ENCODE assay signal across 21 cellular contexts in genomic region chr16:28161626-28162025, GRCh38. TPM values are rescaled to one million over a fixed set of nuclear protein-coding genes. Genes with fewer than 3 reads are reported as not detected.
A peak's percentile ranks its signal among the peaks of the same experiment; 100 is the strongest.
DNase-seq lines count a peak whose midpoint lies in the region; ATAC-seq and TF ChIP-seq lines count a peak whose summit lies in the region.
"Had no signal": no experiment of that assay in that cellular context is flagged by ENCODE, and none has a peak within 500 bp of the region (broad histone marks: within the 10 kb centered on the region; RNA-seq: fewer than 3 reads in every experiment).

No MANE protein-coding gene starts in this region.

- no peaks in the 10 kb centered on the region for H3K27me3 Mint-ChIP-seq in activated T-cell treated with anti-CD3 and anti-CD28 coated beads, Interleukin-2, amount 50 U/mL, for 72 hours (ENCODE audit: low read depth)
- H3K27me3 Mint-ChIP-seq in chondrocyte (ENCODE audit: low read depth): no peaks in the 10 kb centered on the region

- peak overlapping the region; percentile 23 for H3K27ac Mint-ChIP-seq in activated T-cell treated with anti-CD3 and anti-CD28 coated beads, Interleukin-2, amount 50 U/mL, for 72 hours
- H3K27ac Mint-ChIP-seq in chondrocyte (ENCODE audit: unreplicated experiment): peak overlapping the region; percentile 96
- peak overlapping the region; percentile 50 for H3K27ac Mint-ChIP-seq in stimulated activated effector memory CD8-positive, alpha-beta T cell treated with anti-CD3 and anti-CD28 coated beads, Interleukin-12 subunit alpha, Interleukin-12 subunit beta, amount 100 ng/mL, for 72 hours
- H3K27ac Mint-ChIP-seq: activated CD8-positive, alpha-beta T cell treated with anti-CD3 and anti-CD28 coated beads, Interleukin-2, amount 10 ng/mL, durations not matched to agents 7 days and 5 days; nephron had no signal

- H3K27ac ChIP-seq in VCaP: peak overlapping the region; percentile 44; the same call in 1 of the 2 replicates
- H3K27ac ChIP-seq: breast epithelium, gastrocnemius medialis, parathyroid adenoma, PC-9, sigmoid colon, thoracic aorta had no signal

- H3K4me3 Mint-ChIP-seq in activated T-cell treated with anti-CD3 and anti-CD28 coated beads, Interleukin-2, amount 50 U/mL, for 72 hours: no peak overlapping the region
- H3K4me3 Mint-ChIP-seq in chondrocyte (ENCODE audit: unreplicated experiment): no peak overlapping the region
- no peak overlapping the region for H3K4me3 Mint-ChIP-seq in stimulated activated effector memory CD8-positive, alpha-beta T cell treated with anti-CD3 and anti-CD28 coated beads, Interleukin-12 subunit alpha, Interleukin-12 subunit beta, amount 100 ng/mL, for 72 hours
- H3K4me3 Mint-ChIP-seq: activated CD8-positive, alpha-beta T cell treated with anti-CD3 and anti-CD28 coated beads, Interleukin-2, amount 10 ng/mL, durations not matched to agents 7 days and 5 days; nephron had no signal

- TF ChIP-seq CTCF in VCaP (conservative IDR thresholded peaks at IDR 0.05) (no peak), chondrocyte (IDR thresholded peaks at IDR 0.05) (no peak)

- peaks cover 80% of the 10 kb centered on the region for H3K4me1 Mint-ChIP-seq in activated T-cell treated with anti-CD3 and anti-CD28 coated beads, Interleukin-2, amount 50 U/mL, for 72 hours (ENCODE audit: low read depth)
- H3K4me1 Mint-ChIP-seq in chondrocyte (ENCODE audit: low read depth): peaks cover 61% of the 10 kb centered on the region
- peaks cover 54% of the 10 kb centered on the region for H3K4me1 Mint-ChIP-seq in stimulated activated effector memory CD8-positive, alpha-beta T cell treated with anti-CD3 and anti-CD28 coated beads, Interleukin-12 subunit alpha, Interleukin-12 subunit beta, amount 100 ng/mL, for 72 hours

- H3K36me3 Mint-ChIP-seq in activated T-cell treated with anti-CD3 and anti-CD28 coated beads, Interleukin-2, amount 50 U/mL, for 72 hours (ENCODE audit: insufficient read depth in 2 of 2): peaks cover 7 to 22% of the 10 kb centered on the region in 2 donors
- peaks cover 5% of the 10 kb centered on the region for H3K36me3 Mint-ChIP-seq in chondrocyte (ENCODE audit: low read depth)
- H3K36me3 Mint-ChIP-seq in stimulated activated effector memory CD8-positive, alpha-beta T cell treated with anti-CD3 and anti-CD28 coated beads, Interleukin-12 subunit alpha, Interleukin-12 subunit beta, amount 100 ng/mL, for 72 hours: peaks cover 100% of the 10 kb centered on the region

- no peaks in the 10 kb centered on the region for H3K9me3 Mint-ChIP-seq in activated T-cell treated with anti-CD3 and anti-CD28 coated beads, Interleukin-2, amount 50 U/mL, for 72 hours
- H3K9me3 Mint-ChIP-seq in chondrocyte (ENCODE audit: low read depth): no peaks in the 10 kb centered on the region
- no peaks in the 10 kb centered on the region for H3K9me3 Mint-ChIP-seq in stimulated activated effector memory CD8-positive, alpha-beta T cell treated with anti-CD3 and anti-CD28 coated beads, Interleukin-12 subunit alpha, Interleukin-12 subunit beta, amount 100 ng/mL, for 72 hours
- H3K9me3 Mint-ChIP-seq: nephron had no signal

- no peak for ATAC-seq in activated T-cell treated with anti-CD3 and anti-CD28 coated beads, Interleukin-2, amount 50 U/mL, for 72 hours (replicated peaks in 1 of 2)
- ATAC-seq in stimulated activated effector memory CD8-positive, alpha-beta T cell treated with anti-CD3 and anti-CD28 coated beads, Interleukin-12 subunit alpha, Interleukin-12 subunit beta, amount 100 ng/mL, for 72 hours: no peak
- ATAC-seq: activated CD8-positive, alpha-beta T cell treated with anti-CD3 and anti-CD28 coated beads, Interleukin-2, amount 10 ng/mL, durations not matched to agents 7 days and 5 days; gastrocnemius medialis had no signal

- no peak for DNase-seq in activated T-cell treated with anti-CD3 and anti-CD28 coated beads, Interleukin-2, amount 50 U/mL, for 72 hours
- DNase-seq in activated T-cell treated with anti-CD3 and anti-CD28 coated beads for 4 hours (no peak), chondrocyte (ENCODE audit: low spot score) (no peak), NCI-H510A treated with DMSO at 0.1 percent for 48 hours (lab: John Stamatoyannopoulos, UW) (no peak), hippocampal formation (lab: John Stamatoyannopoulos, UW) (no peak), OCI-M2 (lab: John Stamatoyannopoulos, UW; ENCODE audit: unreplicated experiment) (no peak)
- no peak for DNase-seq in stimulated activated effector memory CD8-positive, alpha-beta T cell treated with anti-CD3 and anti-CD28 coated beads, Interleukin-12 subunit alpha, Interleukin-12 subunit beta, amount 100 ng/mL, for 72 hours (ENCODE audit: low spot score in 2 of 2)
- DNase-seq: activated CD8-positive, alpha-beta T cell treated with anti-CD3 and anti-CD28 coated beads, Interleukin-2, amount 10 ng/mL, durations not matched to agents 7 days and 5 days; DMS53; gastrocnemius medialis; MG63; NCI-H1694 treated with DMSO at 0.1 percent for 48 hours; NCI-H748 treated with DMSO at 0.1 percent for 48 hours; SHP77 treated with DMSO at 0.1 percent for 48 hours; sigmoid colon had no signal

RNA-seq across cellular contexts. Expression of gene XPO6, which starts 50.1 kb away (rescaled TPM):
- 100 to 1,000 TPM; 276 to 279 TPM for total RNA-seq in activated T-cell treated with anti-CD3 and anti-CD28 coated beads, Interleukin-2, amount 50 U/mL, for 72 hours
- total RNA-seq in chondrocyte: 124 to 133 TPM (median 128 TPM) in 3 replicates

Comparison
In these comparisons a context has a peak if more than half of its experiments do, and no peak if none do; other contexts are left out.
1. H3K27ac Mint-ChIP-seq: peak in every context shown above with its lines; median percentile 96 in chondrocyte; 50 in stimulated activated effector memory CD8-positive, alpha-beta T cell treated with anti-CD3 and anti-CD28 coated beads, Interleukin-12 subunit alpha, Interleukin-12 subunit beta, amount 100 ng/mL, for 72 hours; 23 in activated T-cell treated with anti-CD3 and anti-CD28 coated beads, Interleukin-2, amount 50 U/mL, for 72 hours.